In the genomic region with DNA sequence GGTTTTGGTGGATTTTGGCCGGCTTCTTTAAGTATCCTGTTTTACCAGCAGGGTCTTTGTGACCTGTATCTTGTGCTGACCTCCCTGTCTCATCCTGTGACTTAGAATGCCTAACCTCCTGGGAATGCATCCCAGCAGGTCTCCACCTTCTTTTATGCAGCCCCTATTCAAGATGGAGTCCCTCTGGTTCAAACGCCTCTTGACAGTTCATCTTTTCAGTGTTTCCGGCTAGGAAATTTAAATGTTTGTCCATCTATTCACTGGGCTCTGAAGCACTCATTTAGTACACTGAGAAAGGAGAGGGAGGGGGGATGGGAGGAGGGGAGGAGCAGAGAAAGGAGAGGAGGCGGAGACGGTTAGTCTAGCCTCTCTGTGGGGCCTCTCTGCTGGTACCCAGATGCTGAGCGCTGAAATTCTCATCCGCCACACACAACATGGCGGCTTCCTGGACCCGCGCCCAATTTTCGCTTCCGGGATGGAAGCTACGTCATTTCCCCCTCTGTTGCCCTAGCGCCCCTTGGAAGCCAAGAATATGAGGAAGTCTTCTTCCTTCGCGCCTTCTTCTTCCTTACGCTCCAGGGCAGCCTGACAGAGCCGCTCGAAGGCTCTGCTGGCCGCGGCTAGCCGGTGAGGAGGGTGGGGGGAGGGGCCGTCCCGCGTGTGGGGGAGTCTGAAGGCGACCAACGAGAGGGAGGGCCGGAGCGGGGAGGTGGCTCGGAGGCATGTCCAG, we compare ENCODE assay signal across 8 cellular contexts.
DNase-seq lines count a peak whose midpoint lies in the region; ATAC-seq and TF ChIP-seq lines count a peak whose summit lies in the region.

No MANE protein-coding gene starts in this region.

- no peaks in the 10 kb centered on the region for H3K36me3 ChIP-seq in esophagus (ENCODE audit: control insufficient read depth in 2 of 2, insufficient read depth in 2 of 2, low read length in 1 of 2)
- no peaks in the 10 kb centered on the region for H3K36me3 ChIP-seq in mucosa of stomach (ENCODE audit: control insufficient read depth, insufficient read depth, low read length)
- no peaks in the 10 kb centered on the region for H3K36me3 ChIP-seq in Caco-2 (ENCODE audit: control insufficient read depth, insufficient read depth, low read length)

- no peaks in the 10 kb centered on the region for H3K4me1 ChIP-seq in esophagus (ENCODE audit: control insufficient read depth in 2 of 2, insufficient read depth in 2 of 2, low read length in 1 of 2)
- peaks cover 5% of the 10 kb centered on the region for H3K4me1 ChIP-seq in mucosa of stomach (ENCODE audit: control insufficient read depth, insufficient read depth, low read length)
- no peaks in the 10 kb centered on the region for H3K4me1 ChIP-seq in Caco-2

- DNase-seq in NCI-H510A (lab: John Stamatoyannopoulos, UW) (peak; percentile 28), activated T-cell treated with anti-CD3 and anti-CD28 coated beads for 4 hours (peak; percentile 86), Caco-2 (no peak)
- DNase-seq in stimulated activated CD8-positive, alpha-beta memory T cell treated with anti-CD3 and anti-CD28 coated beads, Interleukin-4, amount 100 ng/mL, for 24 hours (ENCODE audit: low read depth): peak; percentile 78

- BruUV-seq in Caco-2 (replicated peaks; lab: Mats Ljungman, UMichigan): no TSS peak

- peak overlapping the region; percentile 22 to 35 for H3K27ac ChIP-seq in esophagus (ENCODE audit: low read depth in 2 of 2, low read length in 1 of 2)

- no peak overlapping the region for H3K4me3 Mint-ChIP-seq in Caco-2 (ENCODE audit: unreplicated experiment)

- H3K27ac Mint-ChIP-seq in Caco-2 (ENCODE audit: unreplicated experiment): no peak overlapping the region

- POLR2A ChIA-PET in Caco-2 (lab: Charles Lee): no interaction called here

- H3K27me3 Mint-ChIP-seq in Caco-2 (ENCODE audit: insufficient read depth, unreplicated experiment): peaks cover 26% of the 10 kb centered on the region

- H3K36me3 Mint-ChIP-seq in Caco-2 (ENCODE audit: insufficient read depth, unreplicated experiment): no peaks in the 10 kb centered on the region

- ATAC-seq in GM18519 (IDR thresholded peaks at IDR 0.05; ENCODE audit: low FRiP score, unreplicated experiment): peak; percentile 81
- peak; percentile 95 for ATAC-seq in HG03066 (IDR thresholded peaks at IDR 0.05; ENCODE audit: low read depth, unreplicated experiment)

- WGBS in esophagus, 2 donors: 9 to 10% methylated on average over 30 of the region's 30 CpGs

- peak overlapping the region; percentile 42 for H3K9ac ChIP-seq in mucosa of stomach (ENCODE audit: low read length)

- H3K27me3 ChIP-seq in esophagus (ENCODE audit: control insufficient read depth in 1 of 2, insufficient read depth in 2 of 2, low read length in 2 of 2) (peaks cover 0 to 4% of the 10 kb centered on the region in 2 donors), mucosa of stomach (ENCODE audit: control insufficient read depth, insufficient read depth, low read length) (peaks cover 5% of the 10 kb centered on the region), Caco-2 (replicated peaks; ENCODE audit: control insufficient read depth, insufficient read depth, low read length) (no peaks in the 10 kb centered on the region; the same call in 1 of the 2 replicates)

- H3K9me3 Mint-ChIP-seq in Caco-2 (ENCODE audit: unreplicated experiment): no peaks in the 10 kb centered on the region

- no peaks in the 10 kb centered on the region for H3K9me3 ChIP-seq in esophagus (ENCODE audit: control insufficient read depth in 2 of 2, insufficient read depth in 1 of 2, low read depth in 1 of 2, low read length in 1 of 2)
- no peaks in the 10 kb centered on the region for H3K9me3 ChIP-seq in mucosa of stomach (ENCODE audit: control insufficient read depth, low read length)
- H3K9me3 ChIP-seq in Caco-2: no peaks in the 10 kb centered on the region

- H3K4me3 ChIP-seq in esophagus (ENCODE audit: low read depth in 1 of 2, low read length in 2 of 2): peak overlapping the region; percentile 54 to 59
- peak overlapping the region; percentile 34 for H3K4me3 ChIP-seq in mucosa of stomach (ENCODE audit: low read length)
- H3K4me3 ChIP-seq in Caco-2 (ENCODE audit: low read depth, low read length): no peak overlapping the region

- TF ChIP-seq CTCF in Caco-2 (IDR thresholded peaks at IDR 0.05; ENCODE audit: insufficient read depth in 1 of 2, low read depth in 1 of 2, low read length in 1 of 2, severe bottlenecking in 1 of 2, unreplicated experiment in 1 of 2): no peak

- no peaks in the 10 kb centered on the region for H3K4me1 Mint-ChIP-seq in Caco-2 (ENCODE audit: low read depth, unreplicated experiment)

- intact Hi-C loops in Caco-2 (cut with micrococcal nuclease; ENCODE audit: unreplicated experiment): no loop called here

- CTCF ChIA-PET in Caco-2 (lab: Charles Lee): no interaction called here

Comparison
In these comparisons a context has a peak if more than half of its experiments do, and no peak if none do; other contexts are left out.
1. DNase-seq: peak in NCI-H510A (single experiment), activated T-cell treated with anti-CD3 and anti-CD28 coated beads for 4 hours (single experiment) and stimulated activated CD8-positive, alpha-beta memory T cell treated with anti-CD3 and anti-CD28 coated beads, Interleukin-4, amount 100 ng/mL, for 24 hours (single experiment); none in Caco-2 (0 of 2).